ENCODE assay signal across 1 cellular context in the genomic region with DNA sequence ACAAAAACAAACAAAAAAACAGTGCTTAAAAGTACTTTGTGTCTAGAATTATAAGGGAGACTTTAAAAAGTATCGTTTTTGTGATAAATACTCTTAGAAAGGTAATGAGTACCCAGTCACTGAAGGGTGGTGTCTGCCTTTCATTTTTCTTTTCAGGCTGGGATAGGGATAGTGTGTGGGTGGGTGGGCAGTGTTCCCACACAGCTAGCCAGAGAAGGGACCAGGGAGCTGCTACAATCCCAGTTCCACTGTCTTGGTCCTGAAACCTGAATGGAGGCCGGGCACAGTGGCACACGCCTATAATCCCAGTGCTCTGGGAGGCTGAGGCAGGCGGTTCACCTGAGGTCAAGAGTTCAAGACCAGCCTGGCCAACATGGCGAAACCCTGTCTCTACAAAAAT.
TF ChIP-seq lines count a peak whose summit lies in the region.

No MANE protein-coding gene starts in this region.

TF ChIP-seq in SK-N-SH, 30 proteins besides CTCF, POLR2A, EP300 and RAD21:
- TF ChIP-seq, protein P1, sequence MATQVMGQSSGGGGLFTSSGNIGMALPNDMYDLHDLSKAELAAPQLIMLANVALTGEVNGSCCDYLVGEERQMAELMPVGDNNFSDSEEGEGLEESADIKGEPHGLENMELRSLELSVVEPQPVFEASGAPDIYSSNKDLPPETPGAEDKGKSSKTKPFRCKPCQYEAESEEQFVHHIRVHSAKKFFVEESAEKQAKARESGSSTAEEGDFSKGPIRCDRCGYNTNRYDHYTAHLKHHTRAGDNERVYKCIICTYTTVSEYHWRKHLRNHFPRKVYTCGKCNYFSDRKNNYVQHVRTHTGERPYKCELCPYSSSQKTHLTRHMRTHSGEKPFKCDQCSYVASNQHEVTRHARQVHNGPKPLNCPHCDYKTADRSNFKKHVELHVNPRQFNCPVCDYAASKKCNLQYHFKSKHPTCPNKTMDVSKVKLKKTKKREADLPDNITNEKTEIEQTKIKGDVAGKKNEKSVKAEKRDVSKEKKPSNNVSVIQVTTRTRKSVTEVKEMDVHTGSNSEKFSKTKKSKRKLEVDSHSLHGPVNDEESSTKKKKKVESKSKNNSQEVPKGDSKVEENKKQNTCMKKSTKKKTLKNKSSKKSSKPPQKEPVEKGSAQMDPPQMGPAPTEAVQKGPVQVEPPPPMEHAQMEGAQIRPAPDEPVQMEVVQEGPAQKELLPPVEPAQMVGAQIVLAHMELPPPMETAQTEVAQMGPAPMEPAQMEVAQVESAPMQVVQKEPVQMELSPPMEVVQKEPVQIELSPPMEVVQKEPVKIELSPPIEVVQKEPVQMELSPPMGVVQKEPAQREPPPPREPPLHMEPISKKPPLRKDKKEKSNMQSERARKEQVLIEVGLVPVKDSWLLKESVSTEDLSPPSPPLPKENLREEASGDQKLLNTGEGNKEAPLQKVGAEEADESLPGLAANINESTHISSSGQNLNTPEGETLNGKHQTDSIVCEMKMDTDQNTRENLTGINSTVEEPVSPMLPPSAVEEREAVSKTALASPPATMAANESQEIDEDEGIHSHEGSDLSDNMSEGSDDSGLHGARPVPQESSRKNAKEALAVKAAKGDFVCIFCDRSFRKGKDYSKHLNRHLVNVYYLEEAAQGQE (IDR thresholded peaks at IDR 0.05; ENCODE audit: low read depth, low read length), result no peak
- no peak for TF ChIP-seq EZH2phosphoT487 (IDR thresholded peaks at IDR 0.05; ENCODE audit: borderline replicate concordance, low read depth)
- no peak for TF ChIP-seq YY1 (IDR thresholded peaks at IDR 0.05; ENCODE audit: low read depth)
- TF ChIP-seq RCOR1 (IDR thresholded peaks at IDR 0.05; ENCODE audit: low read length), result no peak
- no peak for TF ChIP-seq TCF12 (IDR thresholded peaks at IDR 0.05)
- TF ChIP-seq, protein P2, sequence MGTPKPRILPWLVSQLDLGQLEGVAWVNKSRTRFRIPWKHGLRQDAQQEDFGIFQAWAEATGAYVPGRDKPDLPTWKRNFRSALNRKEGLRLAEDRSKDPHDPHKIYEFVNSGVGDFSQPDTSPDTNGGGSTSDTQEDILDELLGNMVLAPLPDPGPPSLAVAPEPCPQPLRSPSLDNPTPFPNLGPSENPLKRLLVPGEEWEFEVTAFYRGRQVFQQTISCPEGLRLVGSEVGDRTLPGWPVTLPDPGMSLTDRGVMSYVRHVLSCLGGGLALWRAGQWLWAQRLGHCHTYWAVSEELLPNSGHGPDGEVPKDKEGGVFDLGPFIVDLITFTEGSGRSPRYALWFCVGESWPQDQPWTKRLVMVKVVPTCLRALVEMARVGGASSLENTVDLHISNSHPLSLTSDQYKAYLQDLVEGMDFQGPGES (IDR thresholded peaks at IDR 0.05; ENCODE audit: low read depth, low read length), result no peak
- TF ChIP-seq, protein P3, sequence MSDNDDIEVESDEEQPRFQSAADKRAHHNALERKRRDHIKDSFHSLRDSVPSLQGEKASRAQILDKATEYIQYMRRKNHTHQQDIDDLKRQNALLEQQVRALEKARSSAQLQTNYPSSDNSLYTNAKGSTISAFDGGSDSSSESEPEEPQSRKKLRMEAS (IDR thresholded peaks at IDR 0.05; ENCODE audit: low read depth), result no peak
- TF ChIP-seq FOSL2 (IDR thresholded peaks at IDR 0.05; ENCODE audit: borderline replicate concordance, low read depth), result no peak
- TF ChIP-seq CHD2 (IDR thresholded peaks at IDR 0.05; ENCODE audit: low read length, partially characterized antibody), result no peak
- TF ChIP-seq, protein P4, sequence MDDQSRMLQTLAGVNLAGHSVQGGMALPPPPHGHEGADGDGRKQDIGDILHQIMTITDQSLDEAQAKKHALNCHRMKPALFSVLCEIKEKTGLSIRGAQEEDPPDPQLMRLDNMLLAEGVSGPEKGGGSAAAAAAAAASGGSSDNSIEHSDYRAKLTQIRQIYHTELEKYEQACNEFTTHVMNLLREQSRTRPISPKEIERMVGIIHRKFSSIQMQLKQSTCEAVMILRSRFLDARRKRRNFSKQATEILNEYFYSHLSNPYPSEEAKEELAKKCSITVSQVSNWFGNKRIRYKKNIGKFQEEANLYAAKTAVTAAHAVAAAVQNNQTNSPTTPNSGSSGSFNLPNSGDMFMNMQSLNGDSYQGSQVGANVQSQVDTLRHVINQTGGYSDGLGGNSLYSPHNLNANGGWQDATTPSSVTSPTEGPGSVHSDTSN (IDR thresholded peaks at IDR 0.05), result no peak
- TF ChIP-seq FOXJ3 (CRISPR knock-in tag; IDR thresholded peaks at IDR 0.05), result no peak
